10 cellular contexts compared by ENCODE assay signal in genomic region chr1:31691951-31692350, GRCh38.
"Had no signal": no experiment of that assay in that cellular context is flagged by ENCODE, and none has a peak within 500 bp of the region (broad histone marks: within the 10 kb centered on the region; RNA-seq: fewer than 3 reads in every experiment).

No MANE protein-coding gene starts in this region.

- H3K27ac Mint-ChIP-seq: memory B cell; stimulated activated naive B cell treated with anti-CD40 and anti-IgM and Interleukin-4, amounts not matched to agents 10 μg/mL and 1 μg/mL and 100 μg/mL, for 72 hours had no signal

- H3K4me1 ChIP-seq: left lung, uterus had no signal

- H3K36me3 ChIP-seq: cardiac muscle cell, left lung, uterus had no signal

- H3K4me3 ChIP-seq: cardiac muscle cell, left lung, tibial artery, uterus had no signal

- H3K27me3 ChIP-seq: cardiac muscle cell, tibial artery, uterus had no signal

- H3K9me3 ChIP-seq: left lung, tibial artery, uterus had no signal

- H3K36me3 Mint-ChIP-seq: memory B cell; stimulated activated naive B cell treated with anti-CD40 and anti-IgM and Interleukin-4, amounts not matched to agents 10 μg/mL and 1 μg/mL and 100 μg/mL, for 72 hours had no signal

- ATAC-seq: esophagus mucosa; left lung; stimulated activated naive B cell treated with anti-CD40 and anti-IgM and Interleukin-4, amounts not matched to agents 10 μg/mL and 1 μg/mL and 100 μg/mL, for 72 hours had no signal

- DNase-seq: activated CD4-positive, alpha-beta T cell treated with anti-CD3 and anti-CD28 coated beads, Interleukin-2, amount 50 U/mL, for 48 hours; activated naive CD4-positive, alpha-beta T cell treated with anti-CD3 and anti-CD28 coated beads, Interleukin-2, amount 50 U/mL, for 16 hours; activated T-cell treated with anti-CD3 and anti-CD28 coated beads, Interleukin-2, amount 50 U/mL, for 1 hour; left lung; stimulated activated naive B cell treated with anti-CD40 and anti-IgM and Interleukin-4, amounts not matched to agents 10 μg/mL and 1 μg/mL and 100 μg/mL, for 72 hours; tibial artery; uterus had no signal

- H3K9me3 Mint-ChIP-seq: memory B cell; stimulated activated naive B cell treated with anti-CD40 and anti-IgM and Interleukin-4, amounts not matched to agents 10 μg/mL and 1 μg/mL and 100 μg/mL, for 72 hours had no signal

- H3K27ac ChIP-seq: cardiac muscle cell, left lung, uterus had no signal

- H3K4me3 Mint-ChIP-seq: memory B cell; stimulated activated naive B cell treated with anti-CD40 and anti-IgM and Interleukin-4, amounts not matched to agents 10 μg/mL and 1 μg/mL and 100 μg/mL, for 72 hours had no signal
